In genomic region chr2:38129987-38130386, GRCh38 we compare ENCODE assay signal across 17 cellular contexts. TPM values are rescaled to one million over a fixed set of nuclear protein-coding genes. Genes with fewer than 3 reads are reported as not detected.
DNase-seq lines count a peak whose midpoint lies in the region; ATAC-seq and TF ChIP-seq lines count a peak whose summit lies in the region.
"Had no signal": no experiment of that assay in that cellular context is flagged by ENCODE, and none has a peak within 500 bp of the region (broad histone marks: within the 10 kb centered on the region; RNA-seq: fewer than 3 reads in every experiment).

No MANE protein-coding gene starts in this region.

- no peaks in the 10 kb centered on the region; the same call in 1 of the 2 replicates for H3K4me1 ChIP-seq in IMR-90 (ENCODE audit: control insufficient read depth, insufficient read depth, low read length)
- H3K4me1 ChIP-seq in right atrium auricular region = no peaks in the 10 kb centered on the region
- H3K4me1 ChIP-seq: BE2C, foreskin keratinocyte had no signal

- POLR2A ChIA-PET in IMR-90 (lab: Charles Lee; ENCODE audit: unreplicated experiment) = no interaction called here

- H3K9ac ChIP-seq in IMR-90 (ENCODE audit: low read depth, low read length) = no peak overlapping the region

- no peak for TF ChIP-seq POLR2A in IMR-90 (IDR thresholded peaks at IDR 0.05; ENCODE audit: low read depth, low read length)

- H3K9me1 ChIP-seq in IMR-90 (ENCODE audit: insufficient read depth, low read length) = no peaks in the 10 kb centered on the region

- H3K79me1 ChIP-seq in IMR-90 (ENCODE audit: low read depth in 1 of 2, low read length in 2 of 2) = no peaks in the 10 kb centered on the region

- H2BK5ac ChIP-seq in IMR-90 (ENCODE audit: low read depth, low read length, poor library complexity, severe bottlenecking) = no peak overlapping the region

- no peak overlapping the region for H3K56ac ChIP-seq in IMR-90 (ENCODE audit: extremely low read depth, insufficient read depth, low read length)

- H3K27ac Mint-ChIP-seq in stimulated activated memory B cell treated with anti-CD40 and anti-IgM and Interleukin-4, amounts not matched to agents 10 μg/mL and 1 μg/mL and 100 μg/mL, for 72 hours = peak overlapping the region; percentile 42
- H3K27ac Mint-ChIP-seq: activated CD4-positive, alpha-beta T cell treated with anti-CD3 and anti-CD28 coated beads for 36 hours; activated naive CD4-positive, alpha-beta T cell treated with anti-CD3 and anti-CD28 coated beads, Interleukin-2, amount 50 U/mL, for 72 hours; effector memory CD8-positive, alpha-beta T cell; H9; stimulated activated naive CD8-positive, alpha-beta T cell treated with anti-CD3 and anti-CD28 coated beads, Interleukin-15, Interleukin-2, amounts not matched to agents 100 ng/mL and 50 ng/mL, for 24 hours had no signal

- no peak for TF ChIP-seq RAD21 in IMR-90 (IDR thresholded peaks at IDR 0.05; ENCODE audit: low read length)

- 0% methylated on average over 1 of the region's 3 CpGs; no CpG with 5 or more reads in 1 of the 2 experiments for WGBS in IMR-90 (ENCODE audit: extremely low coverage in 2 of 2, insufficient read length in 1 of 2), 2 experiments

- H3K9me3 ChIP-seq in IMR-90 (ENCODE audit: control insufficient read depth, insufficient read depth, low read length) (peaks cover 8% of the 10 kb centered on the region), right atrium auricular region (peaks cover 0 to 5% of the 10 kb centered on the region in 2 donors)
- H3K9me3 ChIP-seq: BE2C had no signal

- intact Hi-C loops in IMR-90 (cut with micrococcal nuclease) = no loop called here

- H3K27me3 ChIP-seq in IMR-90 (ENCODE audit: control insufficient read depth, insufficient read depth, low read length) (no peaks in the 10 kb centered on the region), right atrium auricular region (no peaks in the 10 kb centered on the region)
- H3K27me3 ChIP-seq: BE2C, foreskin keratinocyte had no signal

- H2AK9ac ChIP-seq in IMR-90 (replicated peaks; ENCODE audit: low read depth, low read length, poor library complexity) = no peak overlapping the region

- peaks cover 16% of the 10 kb centered on the region for H3K9me3 Mint-ChIP-seq in stimulated activated memory B cell treated with anti-CD40 and anti-IgM and Interleukin-4, amounts not matched to agents 10 μg/mL and 1 μg/mL and 100 μg/mL, for 72 hours

- DNase-seq in IMR-90 (peak; percentile 50), SKM-1 treated with dmso at 0.1 percent for 144 hours (lab: John Stamatoyannopoulos, UW; ENCODE audit: unreplicated experiment) (peak; percentile 79), right atrium auricular region (ENCODE audit: low spot score) (no peak), RKO (ENCODE audit: low spot score) (no peak)
- DNase-seq in activated CD4-positive, alpha-beta T cell treated with anti-CD3 and anti-CD28 coated beads, Interleukin-2, amount 50 U/mL, for 4 hours = no peak
- DNase-seq: activated CD4-positive, alpha-beta T cell treated with anti-CD3 and anti-CD28 coated beads for 36 hours; BE2C; effector memory CD8-positive, alpha-beta T cell; foreskin keratinocyte; H9; NCI-H510A treated with DMSO at 0.1 percent for 48 hours; RPMI8226 had no signal

- H4K8ac ChIP-seq in IMR-90 (ENCODE audit: low read depth in 2 of 2, low read length in 2 of 2) = no peak overlapping the region

- H3K18ac ChIP-seq in IMR-90 (ENCODE audit: low read depth, low read length) = no peak overlapping the region

- no peak overlapping the region for H3K4me3 ChIP-seq in IMR-90 (ENCODE audit: insufficient read depth, low read depth, low read length)
- H3K4me3 ChIP-seq in right atrium auricular region = no peak overlapping the region

- H2BK15ac ChIP-seq in IMR-90 (ENCODE audit: low read depth, low read length) = no peak overlapping the region

- no peak overlapping the region for H2AK5ac ChIP-seq in IMR-90 (ENCODE audit: low read depth, low read length)

- H3K36me3 ChIP-seq in IMR-90 (ENCODE audit: control insufficient read depth, insufficient read depth, low read length) = no peaks in the 10 kb centered on the region
- no peaks in the 10 kb centered on the region for H3K36me3 ChIP-seq in right atrium auricular region
- H3K36me3 ChIP-seq: BE2C had no signal

- no peak overlapping the region for H4K5ac ChIP-seq in IMR-90 (ENCODE audit: low read depth, low read length)

- no peak overlapping the region for H3K4ac ChIP-seq in IMR-90 (ENCODE audit: low read depth, low read length)

- H3K4me3 Mint-ChIP-seq in stimulated activated memory B cell treated with anti-CD40 and anti-IgM and Interleukin-4, amounts not matched to agents 10 μg/mL and 1 μg/mL and 100 μg/mL, for 72 hours = no peak overlapping the region
- H3K4me3 Mint-ChIP-seq: activated CD4-positive, alpha-beta T cell treated with anti-CD3 and anti-CD28 coated beads for 36 hours; effector memory CD8-positive, alpha-beta T cell; H9; stimulated activated naive CD8-positive, alpha-beta T cell treated with anti-CD3 and anti-CD28 coated beads, Interleukin-15, Interleukin-2, amounts not matched to agents 100 ng/mL and 50 ng/mL, for 24 hours had no signal

- CTCF ChIA-PET in IMR-90 (lab: Yijun Ruan, JAX) = no interaction called here

- no peak overlapping the region for H4K91ac ChIP-seq in IMR-90 (ENCODE audit: insufficient read depth, low read depth, low read length)

- H3K23ac ChIP-seq in IMR-90 (ENCODE audit: low read depth, low read length) = no peak overlapping the region

- peaks cover 15% of the 10 kb centered on the region for H3K36me3 Mint-ChIP-seq in stimulated activated memory B cell treated with anti-CD40 and anti-IgM and Interleukin-4, amounts not matched to agents 10 μg/mL and 1 μg/mL and 100 μg/mL, for 72 hours

- no peaks in the 10 kb centered on the region for H4K20me1 ChIP-seq in IMR-90 (ENCODE audit: insufficient read depth, low read length)

- H3K4me1 Mint-ChIP-seq in stimulated activated memory B cell treated with anti-CD40 and anti-IgM and Interleukin-4, amounts not matched to agents 10 μg/mL and 1 μg/mL and 100 μg/mL, for 72 hours = peaks cover 24% of the 10 kb centered on the region
- H3K4me1 Mint-ChIP-seq: H9 had no signal

- H2AFZ ChIP-seq in IMR-90 (replicated peaks; ENCODE audit: low read length, poor library complexity) = no peak overlapping the region

- no peak overlapping the region for H2BK120ac ChIP-seq in IMR-90 (ENCODE audit: low read depth, low read length)

- no peak overlapping the region for H3K27ac ChIP-seq in IMR-90 (ENCODE audit: insufficient read depth, low read length)
- peak overlapping the region; percentile 46 to 66 for H3K27ac ChIP-seq in right atrium auricular region
- H3K27ac ChIP-seq: foreskin keratinocyte had no signal

- peak; percentile 61; the same call in 1 of the 2 replicates for ATAC-seq in IMR-90 (ENCODE audit: low read depth)
- ATAC-seq in stimulated activated memory B cell treated with anti-CD40 and anti-IgM and Interleukin-4, amounts not matched to agents 10 μg/mL and 1 μg/mL and 100 μg/mL, for 72 hours = no peak
- ATAC-seq in GM21528 (IDR thresholded peaks at IDR 0.05; ENCODE audit: low FRiP score, unreplicated experiment) = no peak
- no peak for ATAC-seq in GM18858 (IDR thresholded peaks at IDR 0.05; ENCODE audit: unreplicated experiment)
- ATAC-seq: activated CD4-positive, alpha-beta T cell treated with anti-CD3 and anti-CD28 coated beads for 36 hours; activated naive CD4-positive, alpha-beta T cell treated with anti-CD3 and anti-CD28 coated beads, Interleukin-2, amount 50 U/mL, for 72 hours; effector memory CD8-positive, alpha-beta T cell; foreskin keratinocyte had no signal

- no peak overlapping the region for H3K14ac ChIP-seq in IMR-90 (replicated peaks; ENCODE audit: low read depth, low read length)

- TF ChIP-seq CTCF in IMR-90 (conservative IDR thresholded peaks at IDR 0.05; ENCODE audit: low read depth, low read length) (no peak), right atrium auricular region (IDR thresholded peaks at IDR 0.05) (no peak)

- dilution Hi-C loops in IMR-90 (cut with HindIII; ENCODE audit: low sequenced_read_pairs, unreplicated experiment) = no loop called here

- in situ Hi-C loops in IMR-90 (cut with MboI; ENCODE audit: low sequenced_read_pairs) = no loop called here

- no TSS peak for BruUV-seq in IMR-90 (replicated peaks; lab: Mats Ljungman, UMichigan)

- H3K4me2 ChIP-seq in IMR-90 (ENCODE audit: low read depth, low read length) = no peak overlapping the region

- H2BK20ac ChIP-seq in IMR-90 (ENCODE audit: low read depth, low read length) = no peak overlapping the region

- H3K27me3 Mint-ChIP-seq in stimulated activated memory B cell treated with anti-CD40 and anti-IgM and Interleukin-4, amounts not matched to agents 10 μg/mL and 1 μg/mL and 100 μg/mL, for 72 hours = no peaks in the 10 kb centered on the region
- H3K27me3 Mint-ChIP-seq: activated CD4-positive, alpha-beta T cell treated with anti-CD3 and anti-CD28 coated beads for 36 hours; stimulated activated naive CD8-positive, alpha-beta T cell treated with anti-CD3 and anti-CD28 coated beads, Interleukin-15, Interleukin-2, amounts not matched to agents 100 ng/mL and 50 ng/mL, for 24 hours had no signal

TF ChIP-seq in IMR-90, 13 proteins besides CTCF, POLR2A, EP300 and RAD21:
- no peak for TF ChIP-seq CEBPB (IDR thresholded peaks at IDR 0.05; ENCODE audit: low read depth, low read length)
- TF ChIP-seq MAFK (IDR thresholded peaks at IDR 0.05; ENCODE audit: low read depth, low read length) = no peak
- 0 out of 2 replicates have a peak, but pooled peaks have one; percentile 19 for TF ChIP-seq MAZ (IDR thresholded peaks at IDR 0.05; ENCODE audit: borderline replicate concordance, low read depth, low read length)
- no peak for TF ChIP-seq RCOR1 (IDR thresholded peaks at IDR 0.05; ENCODE audit: insufficient replicate concordance, low read length)
- TF ChIP-seq BHLHE40 (IDR thresholded peaks at IDR 0.05; ENCODE audit: low read depth, low read length) = no peak
- no peak for TF ChIP-seq SMC3 (IDR thresholded peaks at IDR 0.05; ENCODE audit: low read depth, low read length)
- TF ChIP-seq CHD1 (IDR thresholded peaks at IDR 0.05; ENCODE audit: low read depth, low read length) = no peak
TF ChIP-seq in IMR-90: peak in this region for 1.

RNA-seq across cellular contexts. Expression of gene CYP1B1, which starts 54.0 kb away (rescaled TPM):
- total RNA-seq in IMR-90 (2012; rRNA removed) = 1.1 and 1.9 TPM in 2 replicates
- 0.65 and 0.77 TPM in 2 replicates for polyA plus RNA-seq in IMR-90 (2012; rRNA removed)
- polyA plus RNA-seq in IMR-90 (2012; cell fraction: cytosol; rRNA removed) = 0.69 and 1.8 TPM in 2 replicates
- polyA plus RNA-seq in IMR-90 (2012; cell fraction: nucleus; rRNA removed; ENCODE audit: low replicate concordance) = 1.5 and 2.4 TPM in 2 replicates
- 10 to 100 TPM; 25.1 to 92.6 TPM for total RNA-seq in right atrium auricular region

Comparison
In these comparisons a context has a peak if more than half of its experiments do, and no peak if none do; other contexts are left out.
1. DNase-seq: peak in IMR-90 (single experiment) and SKM-1 treated with dmso at 0.1 percent for 144 hours (single experiment); none in right atrium auricular region (single experiment), RKO (single experiment) and activated CD4-positive, alpha-beta T cell treated with anti-CD3 and anti-CD28 coated beads, Interleukin-2, amount 50 U/mL, for 4 hours (0 of 2).